In the genomic region with DNA sequence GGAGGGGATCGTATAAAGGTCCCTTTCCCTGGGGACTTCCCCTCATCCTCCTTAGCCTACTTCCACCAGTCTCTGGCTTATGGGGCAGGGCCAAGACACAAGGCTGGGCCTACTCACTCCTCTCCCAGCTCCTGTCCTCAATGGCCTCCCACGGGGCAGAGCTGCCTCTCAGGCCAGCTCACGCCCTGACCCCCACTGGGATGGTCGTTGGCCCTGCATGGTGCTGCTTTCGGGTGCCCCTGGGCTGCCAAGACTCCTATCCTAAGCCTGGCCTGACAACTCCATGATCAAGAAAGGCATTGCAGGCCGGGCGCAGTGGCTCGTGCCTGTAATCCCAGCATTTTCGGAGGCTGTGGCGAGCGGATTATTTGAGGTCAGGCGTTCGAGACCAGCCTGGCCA, we compare ENCODE assay signal across 22 cellular contexts. TPM values are rescaled to one million over a fixed set of nuclear protein-coding genes. Genes with fewer than 3 reads are reported as not detected.
A peak's percentile ranks its signal among the peaks of the same experiment; 100 is the strongest.
DNase-seq lines count a peak whose midpoint lies in the region; ATAC-seq and TF ChIP-seq lines count a peak whose summit lies in the region.
"Had no signal": no experiment of that assay in that cellular context is flagged by ENCODE, and none has a peak within 500 bp of the region (broad histone marks: within the 10 kb centered on the region; RNA-seq: fewer than 3 reads in every experiment).

No MANE protein-coding gene starts in this region.

- H3K9me3 Mint-ChIP-seq in MCF 10A (ENCODE audit: unreplicated experiment) (no peaks in the 10 kb centered on the region), WTC11 (no peaks in the 10 kb centered on the region)
- peaks cover 0 to 15% (median 6%) of the 10 kb centered on the region in 11 donors for H3K9me3 Mint-ChIP-seq in naive thymus-derived CD4-positive, alpha-beta T cell

- no peak for ATAC-seq in WTC11
- ATAC-seq in lower lobe of right lung, result no peak
- ATAC-seq in GM19324 (IDR thresholded peaks at IDR 0.05; ENCODE audit: low FRiP score, unreplicated experiment), result no peak
- no peak for ATAC-seq in naive thymus-derived CD4-positive, alpha-beta T cell
- ATAC-seq: GM12878 had no signal

- H3K27ac Mint-ChIP-seq in MCF 10A (ENCODE audit: low read depth, unreplicated experiment), result no peak overlapping the region
- no peak overlapping the region for H3K27ac Mint-ChIP-seq in WTC11
- no peak overlapping the region for H3K27ac Mint-ChIP-seq in naive thymus-derived CD4-positive, alpha-beta T cell

- peaks cover 4 to 7% of the 10 kb centered on the region in 2 donors for H3K27me3 ChIP-seq in breast epithelium
- no peaks in the 10 kb centered on the region for H3K27me3 ChIP-seq in BLaER1 treated with 17β-estradiol and CSF1 and Interleukin-3, amounts not matched to agents 10 nM and 100 nM
- peaks cover 22% of the 10 kb centered on the region for H3K27me3 ChIP-seq in lower lobe of right lung (ENCODE audit: low read depth)
- peaks cover 0 to 9% of the 10 kb centered on the region in 2 donors for H3K27me3 ChIP-seq in naive thymus-derived CD4-positive, alpha-beta T cell (ENCODE audit: control insufficient read depth in 2 of 2, insufficient read depth in 2 of 2, low read length in 2 of 2)

- TSS peak; percentile 23 for BruUV-seq in MCF 10A (replicated peaks; lab: Mats Ljungman, UMichigan)

- no peak overlapping the region for H3K4me3 ChIP-seq in breast epithelium
- H3K4me3 ChIP-seq in BLaER1 treated with 17β-estradiol and CSF1 and Interleukin-3, amounts not matched to agents 10 nM and 100 nM, result no peak overlapping the region
- H3K4me3 ChIP-seq in lower lobe of right lung, result no peak overlapping the region
- no peak overlapping the region for H3K4me3 ChIP-seq in naive thymus-derived CD4-positive, alpha-beta T cell (ENCODE audit: low read length)
- H3K4me3 ChIP-seq: GM12878 had no signal

- H3K27me3 Mint-ChIP-seq in MCF 10A (ENCODE audit: insufficient read depth, unreplicated experiment) (no peaks in the 10 kb centered on the region), WTC11 (ENCODE audit: low read depth) (peaks cover 39% of the 10 kb centered on the region)
- peaks cover 18 to 35% (median 30%) of the 10 kb centered on the region in 5 donors for H3K27me3 Mint-ChIP-seq in naive thymus-derived CD4-positive, alpha-beta T cell

- TF ChIP-seq CTCF in MCF 10A (IDR thresholded peaks at IDR 0.05; ENCODE audit: unreplicated experiment) (no peak), breast epithelium (IDR thresholded peaks at IDR 0.05) (no peak), WTC11 (IDR thresholded peaks at IDR 0.05) (no peak), lower lobe of right lung (IDR thresholded peaks at IDR 0.05) (no peak)

- no peaks in the 10 kb centered on the region for H3K9me3 ChIP-seq in breast epithelium
- peaks cover 18 to 26% (median 25%) of the 10 kb centered on the region in 11 experiments for H3K9me3 ChIP-seq in BLaER1 treated with 17β-estradiol and CSF1 and Interleukin-3, amounts not matched to agents 10 nM and 100 nM (replicated peaks in 1 of 11)
- no peaks in the 10 kb centered on the region for H3K9me3 ChIP-seq in lower lobe of right lung
- H3K9me3 ChIP-seq in naive thymus-derived CD4-positive, alpha-beta T cell (ENCODE audit: control insufficient read depth in 2 of 3, low read length in 3 of 3), result peaks cover 0 to 18% (median 0%) of the 10 kb centered on the region in 3 experiments
- H3K9me3 ChIP-seq: Caco-2 had no signal

- H3K4me3 Mint-ChIP-seq in MCF 10A (ENCODE audit: unreplicated experiment), result no peak overlapping the region
- no peak overlapping the region for H3K4me3 Mint-ChIP-seq in WTC11
- H3K4me3 Mint-ChIP-seq in naive thymus-derived CD4-positive, alpha-beta T cell, result no peak overlapping the region
- H3K4me3 Mint-ChIP-seq: CD4-positive, alpha-beta memory T cell had no signal

- H4K20me1 ChIP-seq in BLaER1 treated with 17β-estradiol and CSF1 and Interleukin-3, amounts not matched to agents 10 nM and 100 nM, result 0 out of 22 replicates have a peak, but pooled peaks cover 0 to 6% (median 0%) of the 10 kb centered on the region in 11 experiments

- H3K4me1 ChIP-seq in breast epithelium, result no peaks in the 10 kb centered on the region
- peaks cover 0 to 33% (median 20%) of the 10 kb centered on the region in 10 experiments; a peak in 17 of 20 replicates for H3K4me1 ChIP-seq in BLaER1 treated with 17β-estradiol and CSF1 and Interleukin-3, amounts not matched to agents 10 nM and 100 nM
- H3K4me1 ChIP-seq in lower lobe of right lung, result peaks cover 15% of the 10 kb centered on the region
- H3K4me1 ChIP-seq in naive thymus-derived CD4-positive, alpha-beta T cell (ENCODE audit: control insufficient read depth in 2 of 2, insufficient read depth in 2 of 2, low read length in 2 of 2), result peaks cover 0 to 9% of the 10 kb centered on the region in 2 donors
- H3K4me1 ChIP-seq: Caco-2 had no signal

- H3K27ac ChIP-seq in breast epithelium, result no peak overlapping the region
- H3K27ac ChIP-seq in BLaER1 treated with 17β-estradiol and CSF1 and Interleukin-3, amounts not matched to agents 10 nM and 100 nM, result no peak overlapping the region
- H3K27ac ChIP-seq in lower lobe of right lung, result no peak overlapping the region
- no peak overlapping the region for H3K27ac ChIP-seq in naive thymus-derived CD4-positive, alpha-beta T cell (ENCODE audit: low read depth, low read length)

- H3K9ac ChIP-seq in BLaER1 treated with 17β-estradiol and CSF1 and Interleukin-3, amounts not matched to agents 10 nM and 100 nM, result peak overlapping the region in 2 of 11 experiments; percentile 20 to 48; a peak in 1 of 22 replicates

- H3K4me1 Mint-ChIP-seq in MCF 10A (ENCODE audit: insufficient read depth, unreplicated experiment) (peaks cover under 1% of the 10 kb centered on the region), WTC11 (peaks cover 23% of the 10 kb centered on the region)
- H3K4me1 Mint-ChIP-seq in naive thymus-derived CD4-positive, alpha-beta T cell, result peaks cover 0 to 22% (median 13%) of the 10 kb centered on the region in 7 donors

- H3K4me2 ChIP-seq in BLaER1 treated with 17β-estradiol and CSF1 and Interleukin-3, amounts not matched to agents 10 nM and 100 nM, result peak overlapping the region in 8 of 11 experiments; percentile 19 to 83 (median 71); a peak in 12 of 22 replicates

- intact Hi-C loops in MCF 10A (cut with micrococcal nuclease), result no loop called here
- intact Hi-C loops in breast epithelium (cut with DNase I; ENCODE audit: low total_unique reads), result no loop called here
- intact Hi-C loops in lower lobe of right lung (cut with DNase I), result no loop called here
- intact Hi-C loops in naive thymus-derived CD4-positive, alpha-beta T cell (cut with micrococcal nuclease), result no loop called here

- CTCF ChIA-PET in MCF 10A (lab: Yijun Ruan, JAX) (interaction anchor here (0.6 kb wide), 1 partner anchor 857 kb away, joined by 3 read pairs; no protein-coding TSS in a partner anchor), WTC11 (lab: Charles Lee) (interaction anchor here (0.9 to 1.5 kb wide), 3 partner anchors 14 to 439 kb away, joined by 3 to 4 read pairs (median 4); a partner anchor contains a TSS)
- CTCF ChIA-PET in naive thymus-derived CD4-positive, alpha-beta T cell (lab: Charles Lee), result no interaction called here

- DNase-seq in MCF 10A (ENCODE audit: unreplicated experiment) (no peak), breast epithelium (ENCODE audit: low spot score in 2 of 2) (no peak), WTC11 (ENCODE audit: low spot score) (no peak), lower lobe of right lung (peak; percentile 39), mucosa of gallbladder (ENCODE audit: low spot score) (no peak)
- DNase-seq in naive thymus-derived CD4-positive, alpha-beta T cell, result no peak
- DNase-seq: C1 segment of cervical spinal cord; Caco-2; CD4-positive, alpha-beta memory T cell; DMS79; EL; GDM1; Karpas-422; NCI-H1105; NCI-H1436 treated with DMSO at 0.1 percent for 48 hours; NCI-H187 treated with DMSO at 0.1 percent for 48 hours; NCI-H345; NCI-H510A treated with DMSO at 0.1 percent for 48 hours; SHP77 had no signal

- H3K36me3 ChIP-seq in breast epithelium, result no peaks in the 10 kb centered on the region
- H3K36me3 ChIP-seq in BLaER1 treated with 17β-estradiol and CSF1 and Interleukin-3, amounts not matched to agents 10 nM and 100 nM, result peaks cover 0 to 30% (median 0%) of the 10 kb centered on the region in 11 experiments; a peak in 5 of 22 replicates
- no peaks in the 10 kb centered on the region for H3K36me3 ChIP-seq in lower lobe of right lung
- peaks cover 0 to 17% (median 0%) of the 10 kb centered on the region in 3 experiments for H3K36me3 ChIP-seq in naive thymus-derived CD4-positive, alpha-beta T cell (ENCODE audit: control insufficient read depth in 2 of 3, insufficient read depth in 3 of 3, low read length in 3 of 3)

- H3K36me3 Mint-ChIP-seq in MCF 10A (ENCODE audit: insufficient read depth, unreplicated experiment) (peaks cover 6% of the 10 kb centered on the region), WTC11 (no peaks in the 10 kb centered on the region)
- peaks cover 0 to 18% (median 2%) of the 10 kb centered on the region in 5 donors for H3K36me3 Mint-ChIP-seq in naive thymus-derived CD4-positive, alpha-beta T cell

- no peak for TF ChIP-seq POLR2A in breast epithelium (IDR thresholded peaks at IDR 0.05)

- POLR2A ChIA-PET in MCF 10A (lab: Yijun Ruan, JAX), result no interaction called here
- POLR2A ChIA-PET in WTC11 (lab: Charles Lee), result no interaction called here
- POLR2A ChIA-PET in naive thymus-derived CD4-positive, alpha-beta T cell (lab: Charles Lee), result no interaction called here

TF ChIP-seq in WTC11, 78 proteins besides CTCF, POLR2A, EP300 and RAD21:
- TF ChIP-seq, protein P1, sequence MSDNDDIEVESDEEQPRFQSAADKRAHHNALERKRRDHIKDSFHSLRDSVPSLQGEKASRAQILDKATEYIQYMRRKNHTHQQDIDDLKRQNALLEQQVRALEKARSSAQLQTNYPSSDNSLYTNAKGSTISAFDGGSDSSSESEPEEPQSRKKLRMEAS (CRISPR knock-in tag; IDR thresholded peaks at IDR 0.05), result no peak
- TF ChIP-seq ZNF121 (CRISPR knock-in tag; IDR thresholded peaks at IDR 0.05) (peak; percentile 19; the same call in 1 of the 2 replicates), SMAD3 (CRISPR knock-in tag; IDR thresholded peaks at IDR 0.05; ENCODE audit: borderline replicate concordance) (no peak)

RNA-seq across cellular contexts. Expression of a gene that starts 6.2 kb away (rescaled TPM):
- total RNA-seq in MCF 10A (2022) (8.3 and 13.2 TPM in 2 replicates), breast epithelium (1 to 10 TPM; 4.3 to 9.5 (median 8.2) TPM), WTC11 (2021) (3.9 to 5.0 TPM (median 4.9 TPM) in 3 replicates), lower lobe of right lung (9.1 TPM), mucosa of gallbladder (20.6 TPM)
- total RNA-seq in naive thymus-derived CD4-positive, alpha-beta T cell, result 10 to 100 TPM in 2 of 5 experiments, 1 to 10 TPM in 3; 6.6 to 11.4 (median 8.8) TPM
- polyA plus RNA-seq in naive thymus-derived CD4-positive, alpha-beta T cell, result 1 to 10 TPM; 3.0 to 3.6 TPM

RNA-seq across cellular contexts. Expression of a gene that starts 18.3 kb away (rescaled TPM):
- total RNA-seq in MCF 10A (2022), result 1.7 and 1.9 TPM in 2 replicates
- total RNA-seq in breast epithelium, result 10 to 100 TPM in 2 of 3 donors, 1 to 10 TPM in 1; 7.5 to 18.0 (median 12.9) TPM
- 51.1 to 53.1 TPM (median 52.9 TPM) in 3 replicates for total RNA-seq in WTC11 (2021)
- total RNA-seq in lower lobe of right lung, result 15.6 TPM
- 10 to 100 TPM in 3 of 5 experiments, 1 to 10 TPM in 2; 8.8 to 12.4 (median 10.5) TPM for total RNA-seq in naive thymus-derived CD4-positive, alpha-beta T cell
- polyA plus RNA-seq in naive thymus-derived CD4-positive, alpha-beta T cell, result 1 to 10 TPM; 5.1 to 9.0 TPM
- 6.4 TPM for total RNA-seq in mucosa of gallbladder
